ENCODE assay signal across 9 cellular contexts in the genomic region with DNA sequence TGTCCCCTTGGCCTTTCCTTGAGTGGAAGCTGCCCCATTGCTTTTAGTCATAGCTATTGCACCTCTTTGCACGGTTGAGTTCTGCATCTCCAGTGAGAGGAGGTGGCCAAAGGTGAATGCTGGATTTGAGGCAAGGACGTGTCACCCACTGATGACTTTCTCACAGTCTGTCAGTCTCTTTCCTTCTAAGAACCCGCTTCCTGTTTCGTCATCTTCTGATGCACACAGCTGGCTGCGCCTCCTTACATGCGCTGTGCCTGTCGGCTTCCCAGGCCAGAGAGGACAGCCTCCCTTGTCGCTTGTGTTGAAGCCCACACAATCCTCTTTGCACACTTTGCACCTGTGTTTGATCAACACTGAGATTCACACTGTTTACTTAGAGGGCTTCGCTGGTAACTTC. TPM values are rescaled to one million over a fixed set of nuclear protein-coding genes. Genes with fewer than 3 reads are reported as not detected.
DNase-seq lines count a peak whose midpoint lies in the region; ATAC-seq and TF ChIP-seq lines count a peak whose summit lies in the region.
"Had no signal": no experiment of that assay in that cellular context is flagged by ENCODE, and none has a peak within 500 bp of the region (broad histone marks: within the 10 kb centered on the region; RNA-seq: fewer than 3 reads in every experiment).

No MANE protein-coding gene starts in this region.

- H3K27me3 Mint-ChIP-seq in endodermal cell (ENCODE audit: insufficient read depth), result no peaks in the 10 kb centered on the region

- no peak overlapping the region for H3K4me3 ChIP-seq in endodermal cell (ENCODE audit: low read length)
- H3K4me3 ChIP-seq: body of pancreas had no signal

- 95 to 100% methylated on average over 7 to 9 of the region's 9 CpGs for WGBS in endodermal cell (ENCODE audit: insufficient coverage in 1 of 2, insufficient read length in 1 of 2), 2 experiments

- TF ChIP-seq CTCF in endodermal cell (conservative IDR thresholded peaks at IDR 0.05), result no peak

- H3K9me3 ChIP-seq in endodermal cell (ENCODE audit: control insufficient read depth, low read length), result no peaks in the 10 kb centered on the region
- H3K9me3 ChIP-seq: body of pancreas had no signal

- H3K4me1 ChIP-seq in endodermal cell (ENCODE audit: control insufficient read depth, insufficient read depth, low read length), result no peaks in the 10 kb centered on the region
- H3K4me1 ChIP-seq: body of pancreas had no signal

- ATAC-seq in HG03175 (IDR thresholded peaks at IDR 0.05; ENCODE audit: unreplicated experiment) (peak; percentile 74), HG03571 (IDR thresholded peaks at IDR 0.05; ENCODE audit: unreplicated experiment) (no peak), GM19455 (IDR thresholded peaks at IDR 0.05; ENCODE audit: unreplicated experiment) (no peak)
- ATAC-seq: body of pancreas had no signal

- peaks cover 39% of the 10 kb centered on the region for H3K36me3 ChIP-seq in endodermal cell (ENCODE audit: control insufficient read depth, insufficient read depth, low read length)

- H3K4me3 Mint-ChIP-seq in endodermal cell, result no peak overlapping the region

- H3K27ac ChIP-seq in endodermal cell (ENCODE audit: low read depth, low read length), result no peak overlapping the region
- H3K27ac ChIP-seq: body of pancreas had no signal

- peak; percentile 65 to 76 for DNase-seq in activated CD4-positive, alpha-beta T cell treated with anti-CD3 and anti-CD28 coated beads, Interleukin-2, amount 50 U/mL, for 48 hours
- DNase-seq in endodermal cell (no peak), GOT3 (lab: John Stamatoyannopoulos, UW) (no peak), NCI-H2171 treated with DMSO at 0.1 percent for 48 hours (lab: John Stamatoyannopoulos, UW) (no peak)
- peak; percentile 57 for DNase-seq in stimulated activated CD8-positive, alpha-beta memory T cell treated with anti-CD3 and anti-CD28 coated beads, Interleukin-7, amount 100 ng/mL, for 1 hour (ENCODE audit: low read depth in 2 of 2)

- H3K9ac ChIP-seq in endodermal cell (ENCODE audit: extremely low read depth, low read length, poor library complexity, severe bottlenecking), result no peak overlapping the region

- H3K4me1 Mint-ChIP-seq in endodermal cell, result peaks cover 6% of the 10 kb centered on the region

- H3K27me3 ChIP-seq in endodermal cell (ENCODE audit: control insufficient read depth, insufficient read depth, low read length, poor library complexity, severe bottlenecking), result no peaks in the 10 kb centered on the region
- H3K27me3 ChIP-seq: body of pancreas had no signal

- H3K9me3 Mint-ChIP-seq in endodermal cell, result no peaks in the 10 kb centered on the region

- peak overlapping the region; percentile 84 for H3K27ac Mint-ChIP-seq in endodermal cell

- H3K36me3 Mint-ChIP-seq in endodermal cell (ENCODE audit: low read depth), result peaks cover 27% of the 10 kb centered on the region

RNA-seq across cellular contexts. Expression of a gene that starts 41.8 kb away (rescaled TPM):
- 1 to 10 TPM; 9.1 to 9.6 TPM for total RNA-seq in endodermal cell
- polyA plus RNA-seq in endodermal cell (2013, experiment 1 of 2), result 6.1 TPM
- polyA plus RNA-seq in endodermal cell (2013, experiment 2 of 2), result 2.9 TPM

RNA-seq across cellular contexts. Expression of a gene that starts 53.3 kb away (rescaled TPM):
- 10 to 100 TPM; 36.8 to 40.1 TPM for total RNA-seq in endodermal cell
- polyA plus RNA-seq in endodermal cell (2013, experiment 1 of 2), result 18.6 TPM
- polyA plus RNA-seq in endodermal cell (2013, experiment 2 of 2), result 18.9 TPM

Comparison
In these comparisons a context has a peak if more than half of its experiments do, and no peak if none do; other contexts are left out.
1. DNase-seq: peak in activated CD4-positive, alpha-beta T cell treated with anti-CD3 and anti-CD28 coated beads, Interleukin-2, amount 50 U/mL, for 48 hours (2 of 2) and stimulated activated CD8-positive, alpha-beta memory T cell treated with anti-CD3 and anti-CD28 coated beads, Interleukin-7, amount 100 ng/mL, for 1 hour (2 of 2); none in endodermal cell (single experiment), GOT3 (single experiment) and NCI-H2171 treated with DMSO at 0.1 percent for 48 hours (single experiment).